14 cellular contexts compared by ENCODE assay signal in genomic region chr3:190532626-190533155, GRCh38. TPM values are rescaled to one million over a fixed set of nuclear protein-coding genes. Genes with fewer than 3 reads are reported as not detected.
DNase-seq lines count a peak whose midpoint lies in the region; ATAC-seq, FAIRE-seq and TF ChIP-seq lines count a peak whose summit lies in the region.
"Had no signal": no experiment of that assay in that cellular context is flagged by ENCODE, and none has a peak within 500 bp of the region (broad histone marks: within the 10 kb centered on the region; RNA-seq: fewer than 3 reads in every experiment).

No MANE protein-coding gene starts in this region.

- H3K36me3 ChIP-seq in astrocyte (ENCODE audit: insufficient read depth, low read length) (no peaks in the 10 kb centered on the region), left lung (peaks cover 0 to 3% of the 10 kb centered on the region in 2 donors), stomach (no peaks in the 10 kb centered on the region)
- H3K36me3 ChIP-seq: tibial nerve had no signal

- in situ Hi-C loops in KBM-7 (cut with MboI; ENCODE audit: low pct_unique_long_range_greater_than_20kb, low sequenced_read_pairs) = no loop called here

- H3K27ac ChIP-seq in astrocyte (ENCODE audit: low read depth, low read length) (peak overlapping the region; percentile 81), left lung (peak overlapping the region; percentile 60 to 65), stomach (peak overlapping the region in 3 of 5 donors; percentile 47 to 53 (median 49))

- H3K4me3 Mint-ChIP-seq in astrocyte (ENCODE audit: unreplicated experiment) (no peak overlapping the region), nephron progenitor cell (no peak overlapping the region)

- DNase-seq in KBM-7 (peak; percentile 50), astrocyte (ENCODE audit: low read depth) (no peak), left lung (no peak), stomach (no peak), nephron progenitor cell (no peak), KG1 (lab: John Stamatoyannopoulos, UW) (no peak)
- DNase-seq in activated CD4-positive, alpha-beta T cell treated with anti-CD3 and anti-CD28 coated beads, Interleukin-2, amount 50 U/mL, for 4 hours = no peak
- DNase-seq: activated T-cell treated with anti-CD3 and anti-CD28 coated beads, Interleukin-2, amount 50 U/mL, for 48 hours; amniotic stem cell; NCI-H1436; NCI-H510A treated with DMSO at 0.1 percent for 48 hours; T-helper 2 cell had no signal

- no peaks in the 10 kb centered on the region for H4K20me1 ChIP-seq in astrocyte (ENCODE audit: insufficient read depth, low read length)

- intact Hi-C loops in left lung (cut with DNase I) (no loop called here), stomach (cut with DNase I; ENCODE audit: low total_unique reads) (no loop called here)

- no peaks in the 10 kb centered on the region for H3K9me3 Mint-ChIP-seq in astrocyte (ENCODE audit: unreplicated experiment)
- no peaks in the 10 kb centered on the region for H3K9me3 Mint-ChIP-seq in nephron progenitor cell

- FAIRE-seq in astrocyte (lab: Jason Lieb, UNC) = no peak

- H2AFZ ChIP-seq in astrocyte (ENCODE audit: low read depth, low read length) = no peak overlapping the region

- TF ChIP-seq CTCF in astrocyte (IDR thresholded peaks at IDR 0.05; ENCODE audit: insufficient read depth, low read depth, low read length) = no peak
- TF ChIP-seq CTCF in left lung (IDR thresholded peaks at IDR 0.05) = no peak
- TF ChIP-seq CTCF in stomach (IDR thresholded peaks at IDR 0.05) = no peak
- no peak for TF ChIP-seq CTCF in nephron progenitor cell (IDR thresholded peaks at IDR 0.05)

- H3K9ac ChIP-seq in astrocyte (ENCODE audit: low read length) = peak overlapping the region; percentile 55

- ATAC-seq in left lung (no peak), HG02852 (IDR thresholded peaks at IDR 0.05; ENCODE audit: unreplicated experiment) (no peak)

- no peak for TF ChIP-seq POLR2A in stomach (IDR thresholded peaks at IDR 0.05)

- H3K9me3 ChIP-seq in astrocyte (ENCODE audit: insufficient read depth, low read depth, low read length) (no peaks in the 10 kb centered on the region), left lung (no peaks in the 10 kb centered on the region), stomach (no peaks in the 10 kb centered on the region)
- H3K9me3 ChIP-seq: tibial nerve had no signal

- H3K36me3 Mint-ChIP-seq in astrocyte (ENCODE audit: low read depth, unreplicated experiment) (no peaks in the 10 kb centered on the region), nephron progenitor cell (ENCODE audit: low read depth) (no peaks in the 10 kb centered on the region)

- H3K4me1 ChIP-seq in astrocyte (ENCODE audit: insufficient read depth, low read length) (peaks cover 18% of the 10 kb centered on the region), left lung (peaks cover 15 to 32% of the 10 kb centered on the region in 2 donors), stomach (peaks cover 0 to 19% (median 3%) of the 10 kb centered on the region in 4 donors)

- H3K4me1 Mint-ChIP-seq in astrocyte (ENCODE audit: low read depth, unreplicated experiment) = peaks cover 21% of the 10 kb centered on the region
- H3K4me1 Mint-ChIP-seq in nephron progenitor cell = peaks cover 47% of the 10 kb centered on the region

- peak overlapping the region; percentile 98 for H3K27ac Mint-ChIP-seq in astrocyte (ENCODE audit: unreplicated experiment)
- no peak overlapping the region for H3K27ac Mint-ChIP-seq in nephron progenitor cell

- WGBS in stomach, 5 donors = 78 to 92% (median 83%) methylated on average over 9 of the region's 9 CpGs

- no peaks in the 10 kb centered on the region for H3K27me3 Mint-ChIP-seq in astrocyte (ENCODE audit: low read depth, unreplicated experiment)
- peaks cover 2% of the 10 kb centered on the region for H3K27me3 Mint-ChIP-seq in nephron progenitor cell (ENCODE audit: low read depth, poor library complexity)

- H3K27me3 ChIP-seq in astrocyte (ENCODE audit: insufficient read depth, low read length) (no peaks in the 10 kb centered on the region), left lung (no peaks in the 10 kb centered on the region), stomach (no peaks in the 10 kb centered on the region)
- H3K27me3 ChIP-seq: tibial nerve had no signal

- H3K4me2 ChIP-seq in astrocyte (ENCODE audit: low read length) = no peak overlapping the region

- peaks cover 3% of the 10 kb centered on the region for H3K79me2 ChIP-seq in astrocyte (ENCODE audit: insufficient read depth, low read length)

- H3K4me3 ChIP-seq in astrocyte (ENCODE audit: insufficient read depth, low read depth, low read length) (no peak overlapping the region), left lung (no peak overlapping the region), stomach (no peak overlapping the region)

- TF ChIP-seq EP300 in stomach (IDR thresholded peaks at IDR 0.05) = no peak

RNA-seq across cellular contexts. Expression of gene IL1RAP, which starts 18.8 kb away (rescaled TPM):
- total RNA-seq in astrocyte (19.4 and 27.3 TPM in 2 replicates), left lung (10 to 100 TPM; 21.3 to 32.5 TPM), stomach (10 to 100 TPM in 2 of 5 donors, 1 to 10 TPM in 1, not detected in 2; 9.1 to 54.8 (median 19.1) TPM)
- 1 to 10 TPM in 2 of 3 donors, under 1 TPM in 1; 0.76 to 3.5 (median 2.4) TPM for polyA plus RNA-seq in stomach
